ENCODE assay signal across 11 cellular contexts in the genomic region with DNA sequence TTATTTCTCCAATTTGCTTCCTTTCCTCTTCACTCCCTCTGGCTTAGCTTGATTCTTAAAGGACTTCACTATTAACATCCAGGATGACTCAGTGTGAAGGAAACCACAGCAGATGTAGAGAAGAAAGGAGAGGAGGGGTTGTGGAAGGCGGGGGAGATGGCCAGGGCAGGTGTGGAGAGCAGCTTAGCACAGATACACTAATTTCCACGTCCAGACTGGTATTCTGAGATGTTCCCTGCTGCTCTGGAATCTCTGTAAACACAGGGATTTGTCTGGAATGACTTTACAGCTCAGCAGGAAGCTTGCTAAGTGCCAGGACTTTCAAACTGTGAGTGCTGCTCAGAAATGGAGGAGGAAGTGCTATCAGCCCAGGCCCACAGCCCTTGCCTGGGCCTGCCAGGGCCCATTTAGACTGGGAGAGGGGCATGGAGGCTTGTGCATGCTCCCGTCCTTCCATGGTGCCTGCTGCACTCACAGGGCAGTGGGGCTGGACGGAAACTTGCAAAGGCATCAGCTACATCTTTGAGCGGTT.
DNase-seq lines count a peak whose midpoint lies in the region; ATAC-seq, FAIRE-seq and TF ChIP-seq lines count a peak whose summit lies in the region.
"Had no signal": no experiment of that assay in that cellular context is flagged by ENCODE, and none has a peak within 500 bp of the region (broad histone marks: within the 10 kb centered on the region; RNA-seq: fewer than 3 reads in every experiment).

No MANE protein-coding gene starts in this region.

- H3K36me3 Mint-ChIP-seq in endothelial cell (ENCODE audit: low read depth, unreplicated experiment) (no peaks in the 10 kb centered on the region), osteocyte (ENCODE audit: unreplicated experiment) (peaks cover 2% of the 10 kb centered on the region)
- no peaks in the 10 kb centered on the region for H3K36me3 Mint-ChIP-seq in CD4-positive, alpha-beta T cell (ENCODE audit: low read depth)

- CTCF ChIA-PET in CD4-positive, alpha-beta T cell (lab: Charles Lee): interaction anchor here (0.9 to 1.5 kb wide), 2 partner anchors 19 to 60 kb away, joined by 3 to 5 read pairs; no protein-coding TSS in a partner anchor

- no peak for TF ChIP-seq CTCF in endothelial cell (IDR thresholded peaks at IDR 0.05; ENCODE audit: unreplicated experiment)
- no peak for TF ChIP-seq CTCF in osteocyte (IDR thresholded peaks at IDR 0.05)
- TF ChIP-seq CTCF in esophagus muscularis mucosa (IDR thresholded peaks at IDR 0.05): no peak
- no peak for TF ChIP-seq CTCF in pancreas (IDR thresholded peaks at IDR 0.05)
- no peak for TF ChIP-seq CTCF in CD4-positive, alpha-beta T cell (IDR thresholded peaks at IDR 0.05)

- H3K9me3 ChIP-seq in esophagus muscularis mucosa: no peaks in the 10 kb centered on the region
- H3K9me3 ChIP-seq in pancreas: no peaks in the 10 kb centered on the region
- no peaks in the 10 kb centered on the region for H3K9me3 ChIP-seq in CD4-positive, alpha-beta T cell (ENCODE audit: control insufficient read depth, low read length)

- FAIRE-seq in H54 (lab: Jason Lieb, UNC) (peak; percentile 98), pancreas (lab: Jason Lieb, UNC) (no peak)
- FAIRE-seq: GM19239 had no signal

- H3K4me1 ChIP-seq in esophagus muscularis mucosa: peaks cover 0 to 9% (median 8%) of the 10 kb centered on the region in 4 donors
- no peaks in the 10 kb centered on the region for H3K4me1 ChIP-seq in pancreas

- no peak overlapping the region for H3K27ac Mint-ChIP-seq in endothelial cell (ENCODE audit: unreplicated experiment)
- peak overlapping the region; percentile 81 for H3K27ac Mint-ChIP-seq in osteocyte (ENCODE audit: unreplicated experiment)
- H3K27ac Mint-ChIP-seq in CD4-positive, alpha-beta T cell: no peak overlapping the region
- H3K27ac Mint-ChIP-seq: stimulated activated naive B cell treated with anti-CD40 and anti-IgM and Interleukin-4, amounts not matched to agents 10 μg/mL and 1 μg/mL and 100 μg/mL, for 72 hours had no signal

- TF ChIP-seq POLR2A in H54 (IDR thresholded peaks at IDR 0.05; ENCODE audit: low read depth, low read length) (no peak), esophagus muscularis mucosa (IDR thresholded peaks at IDR 0.05; ENCODE audit: low read depth) (no peak)

- intact Hi-C loops in esophagus muscularis mucosa (cut with DNase I): no loop called here
- intact Hi-C loops in pancreas (cut with DNase I): no loop called here
- intact Hi-C loops in CD4-positive, alpha-beta T cell (cut with DNase I, micrococcal nuclease): no loop called here

- H3K4me3 Mint-ChIP-seq in endothelial cell (ENCODE audit: unreplicated experiment) (no peak overlapping the region), osteocyte (ENCODE audit: unreplicated experiment) (peak overlapping the region; percentile 3)
- H3K4me3 Mint-ChIP-seq in CD4-positive, alpha-beta T cell: no peak overlapping the region
- H3K4me3 Mint-ChIP-seq: stimulated activated naive B cell treated with anti-CD40 and anti-IgM and Interleukin-4, amounts not matched to agents 10 μg/mL and 1 μg/mL and 100 μg/mL, for 72 hours had no signal

- peak; percentile 35 for DNase-seq in H54 (ENCODE audit: insufficient read length, low spot score)
- DNase-seq in NCI-H2227 (lab: John Stamatoyannopoulos, UW; ENCODE audit: unreplicated experiment): peak; percentile 25
- DNase-seq in endothelial cell (ENCODE audit: low spot score): peak; percentile 4
- DNase-seq in osteocyte (ENCODE audit: extremely low spot score, unreplicated experiment): peak; percentile 84
- no peak for DNase-seq in esophagus muscularis mucosa (ENCODE audit: extremely low spot score)
- no peak for DNase-seq in pancreas
- no peak for DNase-seq in activated T-cell treated with anti-CD3 and anti-CD28 coated beads, Interleukin-2, amount 50 U/mL, for 48 hours
- no peak for DNase-seq in CD4-positive, alpha-beta T cell
- DNase-seq: NCI-H2171 treated with DMSO at 0.1 percent for 48 hours; stimulated activated naive B cell treated with anti-CD40 and anti-IgM and Interleukin-4, amounts not matched to agents 10 μg/mL and 1 μg/mL and 100 μg/mL, for 72 hours had no signal

- H3K36me3 ChIP-seq in esophagus muscularis mucosa (no peaks in the 10 kb centered on the region), pancreas (no peaks in the 10 kb centered on the region)

- H3K4me1 Mint-ChIP-seq in endothelial cell (ENCODE audit: unreplicated experiment) (peaks cover 8% of the 10 kb centered on the region), osteocyte (ENCODE audit: unreplicated experiment) (peaks cover 49% of the 10 kb centered on the region)
- no peaks in the 10 kb centered on the region for H3K4me1 Mint-ChIP-seq in CD4-positive, alpha-beta T cell (ENCODE audit: low read depth)

- H3K27me3 Mint-ChIP-seq in endothelial cell (ENCODE audit: unreplicated experiment) (no peaks in the 10 kb centered on the region), osteocyte (ENCODE audit: unreplicated experiment) (no peaks in the 10 kb centered on the region)
- H3K27me3 Mint-ChIP-seq in CD4-positive, alpha-beta T cell: no peaks in the 10 kb centered on the region
- H3K27me3 Mint-ChIP-seq: stimulated activated naive B cell treated with anti-CD40 and anti-IgM and Interleukin-4, amounts not matched to agents 10 μg/mL and 1 μg/mL and 100 μg/mL, for 72 hours had no signal

- no peaks in the 10 kb centered on the region for H3K9me3 Mint-ChIP-seq in endothelial cell (ENCODE audit: unreplicated experiment)
- H3K9me3 Mint-ChIP-seq in osteocyte (ENCODE audit: unreplicated experiment): no peaks in the 10 kb centered on the region
- no peaks in the 10 kb centered on the region for H3K9me3 Mint-ChIP-seq in CD4-positive, alpha-beta T cell

- H3K27ac ChIP-seq in esophagus muscularis mucosa (replicated peaks in 1 of 4) (peak overlapping the region in 1 of 4 donors; percentile 24), pancreas (no peak overlapping the region)
- H3K27ac ChIP-seq in CD4-positive, alpha-beta T cell (ENCODE audit: low read depth, low read length): no peak overlapping the region

- TF ChIP-seq EP300 in esophagus muscularis mucosa (IDR thresholded peaks at IDR 0.05): no peak

- no peak overlapping the region for H3K4me3 ChIP-seq in esophagus muscularis mucosa
- H3K4me3 ChIP-seq in pancreas: no peak overlapping the region

- H3K27me3 ChIP-seq in esophagus muscularis mucosa (no peaks in the 10 kb centered on the region), pancreas (no peaks in the 10 kb centered on the region)
- no peaks in the 10 kb centered on the region for H3K27me3 ChIP-seq in CD4-positive, alpha-beta T cell (ENCODE audit: control insufficient read depth, insufficient read depth, low read length)

- 59% methylated on average over 4 of the region's 5 CpGs for WGBS in esophagus muscularis mucosa
- 60 to 68% methylated on average over 5 of the region's 5 CpGs for WGBS in pancreas, 2 donors

- POLR2A ChIA-PET in CD4-positive, alpha-beta T cell (lab: Charles Lee): no interaction called here

- no peak for ATAC-seq in pancreas
- no peak for ATAC-seq in CD4-positive, alpha-beta T cell (ENCODE audit: poor library complexity)

Comparison
In these comparisons a context has a peak if more than half of its experiments do, and no peak if none do; other contexts are left out.
1. DNase-seq: peak in H54 (single experiment), NCI-H2227 (single experiment), endothelial cell (single experiment) and osteocyte (single experiment); none in esophagus muscularis mucosa (single experiment), pancreas (0 of 6), activated T-cell treated with anti-CD3 and anti-CD28 coated beads, Interleukin-2, amount 50 U/mL, for 48 hours (0 of 2) and CD4-positive, alpha-beta T cell (0 of 10).